Comparison of ENCODE assay signal across 1 cellular context in genomic region chr3:40524571-40525285, GRCh38.
TF ChIP-seq lines count a peak whose summit lies in the region.

Gene ZNF621, plus strand, starts transcription at chr3:40524960. Its CDS starts 881 bp downstream, at chr3:40525841.

TF ChIP-seq in K562, 482 proteins besides CTCF, POLR2A, EP300 and RAD21 (continued from another document and continues in another):
- peak; percentile 70 for TF ChIP-seq MGA (IDR thresholded peaks at IDR 0.05)
- TF ChIP-seq HSF4 (CRISPR knock-in tag; IDR thresholded peaks at IDR 0.05; ENCODE audit: borderline replicate concordance), result no peak
- TF ChIP-seq STAT5B (CRISPR knock-in tag; IDR thresholded peaks at IDR 0.05), result no peak
- TF ChIP-seq MTA3 (IDR thresholded peaks at IDR 0.05; ENCODE audit: borderline replicate concordance), result peak; percentile 93
- no peak for TF ChIP-seq NFYB (IDR thresholded peaks at IDR 0.05; ENCODE audit: extremely low read depth, insufficient read length)
- TF ChIP-seq MCM3 (IDR thresholded peaks at IDR 0.05), result no peak
- peak; percentile 61; the same call in 1 of the 2 replicates for TF ChIP-seq E2F1 (CRISPR knock-in tag; IDR thresholded peaks at IDR 0.05)
- TF ChIP-seq CEBPZ (IDR thresholded peaks at IDR 0.05; ENCODE audit: borderline replicate concordance, low read depth, low read length), result no peak
- 0 out of 2 replicates have a peak, but pooled peaks have one; percentile 36 for TF ChIP-seq HDAC6 (IDR thresholded peaks at IDR 0.05; ENCODE audit: low read depth, low read length)
- TF ChIP-seq ZNF398 (CRISPR knock-in tag; IDR thresholded peaks at IDR 0.05), result no peak
- TF ChIP-seq SMAD3 (CRISPR knock-in tag; conservative IDR thresholded peaks at IDR 0.05), result no peak
- TF ChIP-seq MAFK (IDR thresholded peaks at IDR 0.05; ENCODE audit: low read length), result no peak; the same call in 1 of the 2 replicates
- no peak for TF ChIP-seq ZNF644 (tag; IDR thresholded peaks at IDR 0.05; ENCODE audit: low read depth)
- TF ChIP-seq ZNF263 (CRISPR knock-in tag; IDR thresholded peaks at IDR 0.05; ENCODE audit: borderline replicate concordance), result peak; percentile 48; the same call in 1 of the 2 replicates
- TF ChIP-seq TBL1XR1 (IDR thresholded peaks at IDR 0.05; ENCODE audit: low read length in 2 of 2), result no peak
- no peak; the same call in none of the 2 replicates for TF ChIP-seq ZBTB33 (CRISPR knock-in tag; IDR thresholded peaks at IDR 0.05)
- no peak for TF ChIP-seq PPARD (CRISPR knock-in tag; IDR thresholded peaks at IDR 0.05)
- TF ChIP-seq CBX3 (IDR thresholded peaks at IDR 0.05; ENCODE audit: borderline replicate concordance in 1 of 2, low read length in 2 of 2), result peak in 1 of 2 experiments; percentile 56; a peak in 1 of 3 replicates
- no peak for TF ChIP-seq NUFIP1 (IDR thresholded peaks at IDR 0.05; ENCODE audit: partially characterized antibody)
- TF ChIP-seq RFX1 (IDR thresholded peaks at IDR 0.05), result no peak
- no peak for TF ChIP-seq ZNF277 (CRISPR knock-in tag; IDR thresholded peaks at IDR 0.05; ENCODE audit: borderline replicate concordance)
- no peak for TF ChIP-seq SRSF1 (IDR thresholded peaks at IDR 0.05; ENCODE audit: low read depth, low read length)
- no peak; a peak in 1 of 4 replicates for TF ChIP-seq ZNF639 (CRISPR knock-in tag; conservative IDR thresholded peaks at IDR 0.05 in 1 of 2, IDR thresholded peaks at IDR 0.05 in 1 of 2)
- peak; percentile 83 for TF ChIP-seq MAX (CRISPR knock-in tag; IDR thresholded peaks at IDR 0.05)
- TF ChIP-seq THRAP3 (IDR thresholded peaks at IDR 0.05; ENCODE audit: borderline replicate concordance), result no peak
- TF ChIP-seq SNAPC5 (CRISPR knock-in tag; IDR thresholded peaks at IDR 0.05), result no peak
- TF ChIP-seq XRCC4 (IDR thresholded peaks at IDR 0.05; ENCODE audit: extremely low read depth, insufficient read depth, insufficient read length), result no peak
- TF ChIP-seq NCOA4 (IDR thresholded peaks at IDR 0.05; ENCODE audit: partially characterized antibody), result no peak
- TF ChIP-seq ZNF253 (CRISPR knock-in tag; conservative IDR thresholded peaks at IDR 0.05), result no peak
- no peak for TF ChIP-seq CBX8 (IDR thresholded peaks at IDR 0.05; ENCODE audit: borderline replicate concordance, extremely low read depth, low read depth, low read length, poor library complexity, severe bottlenecking)
- peak; percentile 12 for TF ChIP-seq GTF2B (IDR thresholded peaks at IDR 0.05; ENCODE audit: extremely low read depth, insufficient read length)
- TF ChIP-seq SIRT6 (IDR thresholded peaks at IDR 0.05; ENCODE audit: low read depth, low read length), result no peak
